21 cellular contexts compared by ENCODE assay signal in genomic region chr2:57209799-57210198, GRCh38.
A peak's percentile ranks its signal among the peaks of the same experiment; 100 is the strongest.
DNase-seq lines count a peak whose midpoint lies in the region; ATAC-seq and TF ChIP-seq lines count a peak whose summit lies in the region.
"Had no signal": no experiment of that assay in that cellular context is flagged by ENCODE, and none has a peak within 500 bp of the region (broad histone marks: within the 10 kb centered on the region; RNA-seq: fewer than 3 reads in every experiment).

No MANE protein-coding gene starts in this region.

- intact Hi-C loops in PC-9 (cut with micrococcal nuclease; ENCODE audit: unreplicated experiment): no loop called here
- intact Hi-C loops in sciatic nerve (cut with DNase I): no loop called here

- POLR2A ChIA-PET in PC-9 (lab: Charles Lee; ENCODE audit: unreplicated experiment): no interaction called here

- DNase-seq in PC-9: no peak
- DNase-seq in foreskin melanocyte: peak; percentile 39
- no peak for DNase-seq in sciatic nerve (ENCODE audit: low spot score)
- no peak for DNase-seq in glomerular visceral epithelial cell (ENCODE audit: extremely low spot score)
- DNase-seq in DMS114 treated with DMSO at 0.1 percent for 48 hours (lab: John Stamatoyannopoulos, UW; ENCODE audit: unreplicated experiment): no peak
- no peak for DNase-seq in activated CD4-positive, alpha-beta T cell treated with anti-CD3 and anti-CD28 coated beads for 1 hour
- DNase-seq: 8988T; ACHN; Caco-2; Calu3; CD4-positive, alpha-beta T cell; CD8-positive, alpha-beta T cell; DMS153; DMS53; DMS79; DND-41; EL; GDM1 had no signal

- H3K9me3 ChIP-seq in PC-9 (ENCODE audit: insufficient read depth, low read depth): no peaks in the 10 kb centered on the region
- H3K9me3 ChIP-seq: BLaER1 treated with 17β-estradiol and CSF1 and Interleukin-3, amounts not matched to agents 10 nM and 100 nM; Caco-2 had no signal

- H3F3A ChIP-seq in PC-9 (ENCODE audit: insufficient read depth, low read depth): no peaks in the 10 kb centered on the region

- peak; percentile 69 for ATAC-seq in sciatic nerve
- ATAC-seq: CD8-positive, alpha-beta T cell; GM12878 had no signal

- no peak overlapping the region for H3K4me3 ChIP-seq in PC-9
- H3K4me3 ChIP-seq: BLaER1 treated with 17β-estradiol and CSF1 and Interleukin-3, amounts not matched to agents 10 nM and 100 nM; GM12878 had no signal

- CTCF ChIA-PET in PC-9 (lab: Charles Lee): no interaction called here

- BruUV-seq in PC-9 (replicated peaks; lab: Mats Ljungman, UMichigan): no TSS peak

- no peaks in the 10 kb centered on the region for H3K4me1 ChIP-seq in PC-9 (replicated peaks; ENCODE audit: insufficient read depth)
- H3K4me1 ChIP-seq: BLaER1 treated with 17β-estradiol and CSF1 and Interleukin-3, amounts not matched to agents 10 nM and 100 nM; Caco-2 had no signal

- H3K79me2 ChIP-seq in PC-9 (ENCODE audit: low read depth): no peaks in the 10 kb centered on the region

- no peak overlapping the region for H3K27ac ChIP-seq in PC-9
- H3K27ac ChIP-seq: BLaER1 treated with 17β-estradiol and CSF1 and Interleukin-3, amounts not matched to agents 10 nM and 100 nM; C4-2B had no signal

- TF ChIP-seq CTCF in PC-9 (conservative IDR thresholded peaks at IDR 0.05): no peak

- H2AFZ ChIP-seq in PC-9: peak overlapping the region; percentile 35; the same call in 1 of the 2 replicates

- no peak overlapping the region for H3K4me2 ChIP-seq in PC-9
- H3K4me2 ChIP-seq: BLaER1 treated with 17β-estradiol and CSF1 and Interleukin-3, amounts not matched to agents 10 nM and 100 nM had no signal

- no peaks in the 10 kb centered on the region for H4K20me1 ChIP-seq in PC-9 (ENCODE audit: insufficient read depth)
- H4K20me1 ChIP-seq: BLaER1 treated with 17β-estradiol and CSF1 and Interleukin-3, amounts not matched to agents 10 nM and 100 nM had no signal

- H3K36me3 ChIP-seq in PC-9 (ENCODE audit: low read depth): no peaks in the 10 kb centered on the region
- H3K36me3 ChIP-seq: BLaER1 treated with 17β-estradiol and CSF1 and Interleukin-3, amounts not matched to agents 10 nM and 100 nM had no signal

- H3K27me3 ChIP-seq in PC-9 (ENCODE audit: insufficient read depth, low read depth): peaks cover 2% of the 10 kb centered on the region; the same call in 1 of the 2 replicates
- H3K27me3 ChIP-seq: BLaER1 treated with 17β-estradiol and CSF1 and Interleukin-3, amounts not matched to agents 10 nM and 100 nM had no signal

- peaks cover 4% of the 10 kb centered on the region for H3K9me2 ChIP-seq in PC-9 (ENCODE audit: insufficient read depth)
